ENCODE assay signal across 3 cellular contexts in the genomic region with DNA sequence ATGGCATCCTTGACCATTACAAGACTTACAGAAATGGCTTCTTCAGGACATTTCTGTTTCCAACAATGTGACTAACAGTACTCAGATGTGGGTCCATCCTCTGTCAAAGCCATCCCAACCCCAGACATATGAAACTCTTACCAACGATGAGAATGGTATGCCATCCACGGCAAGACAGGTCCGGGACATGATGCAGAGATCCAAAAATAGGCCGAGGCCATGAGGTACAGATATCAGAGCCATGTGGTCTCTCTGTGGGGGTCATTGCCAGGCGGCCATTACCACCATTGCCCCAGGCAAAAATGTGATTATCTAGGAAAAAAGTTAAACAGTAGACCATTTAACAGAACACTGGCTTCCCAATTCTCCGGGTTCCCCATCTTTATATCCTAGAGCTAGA.
TF ChIP-seq lines count a peak whose summit lies in the region.

No MANE protein-coding gene starts in this region.

TF ChIP-seq in SK-N-SH, 30 proteins besides CTCF, POLR2A, EP300 and RAD21:
- no peak for TF ChIP-seq SIN3A (IDR thresholded peaks at IDR 0.05; ENCODE audit: borderline replicate concordance, low read depth, low read length)
- TF ChIP-seq EZH2phosphoT487 (IDR thresholded peaks at IDR 0.05; ENCODE audit: borderline replicate concordance, low read depth), result no peak
- TF ChIP-seq RFX5 (IDR thresholded peaks at IDR 0.05; ENCODE audit: low read length), result no peak
- no peak for TF ChIP-seq TEAD4 (IDR thresholded peaks at IDR 0.05; ENCODE audit: borderline replicate concordance, insufficient read depth)

TF ChIP-seq in SK-N-SH treated with all-trans-retinoic acid at 6 μM for 48 hours, 23 proteins besides CTCF, POLR2A, EP300 and RAD21:
- no peak for TF ChIP-seq RARB (CRISPR knock-in tag; IDR thresholded peaks at IDR 0.05)
- no peak for TF ChIP-seq ARNTL (CRISPR knock-in tag; IDR thresholded peaks at IDR 0.05; ENCODE audit: borderline replicate concordance, low read depth)
- TF ChIP-seq, protein P1, sequence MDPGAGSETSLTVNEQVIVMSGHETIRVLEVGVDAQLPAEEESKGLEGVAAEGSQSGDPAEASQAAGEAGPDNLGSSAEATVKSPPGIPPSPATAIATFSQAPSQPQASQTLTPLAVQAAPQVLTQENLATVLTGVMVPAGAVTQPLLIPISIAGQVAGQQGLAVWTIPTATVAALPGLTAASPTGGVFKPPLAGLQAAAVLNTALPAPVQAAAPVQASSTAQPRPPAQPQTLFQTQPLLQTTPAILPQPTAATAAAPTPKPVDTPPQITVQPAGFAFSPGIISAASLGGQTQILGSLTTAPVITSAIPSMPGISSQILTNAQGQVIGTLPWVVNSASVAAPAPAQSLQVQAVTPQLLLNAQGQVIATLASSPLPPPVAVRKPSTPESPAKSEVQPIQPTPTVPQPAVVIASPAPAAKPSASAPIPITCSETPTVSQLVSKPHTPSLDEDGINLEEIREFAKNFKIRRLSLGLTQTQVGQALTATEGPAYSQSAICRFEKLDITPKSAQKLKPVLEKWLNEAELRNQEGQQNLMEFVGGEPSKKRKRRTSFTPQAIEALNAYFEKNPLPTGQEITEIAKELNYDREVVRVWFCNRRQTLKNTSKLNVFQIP (CRISPR knock-in tag; IDR thresholded peaks at IDR 0.05; ENCODE audit: borderline replicate concordance, low read depth), result no peak
- no peak for TF ChIP-seq TCF4 (CRISPR knock-in tag; IDR thresholded peaks at IDR 0.05; ENCODE audit: borderline replicate concordance)
- TF ChIP-seq ZNF565 (CRISPR knock-in tag; conservative IDR thresholded peaks at IDR 0.05; ENCODE audit: low read depth), result no peak
- no peak for TF ChIP-seq ZNF8 (CRISPR knock-in tag; IDR thresholded peaks at IDR 0.05)
- no peak for TF ChIP-seq ZFP3 (CRISPR knock-in tag; IDR thresholded peaks at IDR 0.05)
- TF ChIP-seq CSDC2 (CRISPR knock-in tag; IDR thresholded peaks at IDR 0.05), result no peak
- TF ChIP-seq ZFP30 (CRISPR knock-in tag; IDR thresholded peaks at IDR 0.05), result no peak
- TF ChIP-seq ZNF70 (CRISPR knock-in tag; IDR thresholded peaks at IDR 0.05), result no peak
- no peak for TF ChIP-seq SNAI2 (CRISPR knock-in tag; IDR thresholded peaks at IDR 0.05)

TF ChIP-seq in HepG2, 621 proteins besides CTCF, POLR2A, EP300 and RAD21:
- TF ChIP-seq ZNF546 (CRISPR knock-in tag; conservative IDR thresholded peaks at IDR 0.05), result no peak
- no peak for TF ChIP-seq RBAK (CRISPR knock-in tag; IDR thresholded peaks at IDR 0.05)
- TF ChIP-seq, protein P2, sequence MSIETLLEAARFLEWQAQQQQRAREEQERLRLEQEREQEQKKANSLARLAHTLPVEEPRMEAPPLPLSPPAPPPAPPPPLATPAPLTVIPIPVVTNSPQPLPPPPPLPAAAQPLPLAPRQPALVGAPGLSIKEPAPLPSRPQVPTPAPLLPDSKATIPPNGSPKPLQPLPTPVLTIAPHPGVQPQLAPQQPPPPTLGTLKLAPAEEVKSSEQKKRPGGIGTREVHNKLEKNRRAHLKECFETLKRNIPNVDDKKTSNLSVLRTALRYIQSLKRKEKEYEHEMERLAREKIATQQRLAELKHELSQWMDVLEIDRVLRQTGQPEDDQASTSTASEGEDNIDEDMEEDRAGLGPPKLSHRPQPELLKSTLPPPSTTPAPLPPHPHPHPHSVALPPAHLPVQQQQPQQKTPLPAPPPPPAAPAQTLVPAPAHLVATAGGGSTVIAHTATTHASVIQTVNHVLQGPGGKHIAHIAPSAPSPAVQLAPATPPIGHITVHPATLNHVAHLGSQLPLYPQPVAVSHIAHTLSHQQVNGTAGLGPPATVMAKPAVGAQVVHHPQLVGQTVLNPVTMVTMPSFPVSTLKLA (IDR thresholded peaks at IDR 0.05), result peak; percentile 86
- no peak for TF ChIP-seq ZNF709 (CRISPR knock-in tag; IDR thresholded peaks at IDR 0.05)
- TF ChIP-seq HOXD1 (CRISPR knock-in tag; IDR thresholded peaks at IDR 0.05), result no peak
- TF ChIP-seq, protein P3, sequence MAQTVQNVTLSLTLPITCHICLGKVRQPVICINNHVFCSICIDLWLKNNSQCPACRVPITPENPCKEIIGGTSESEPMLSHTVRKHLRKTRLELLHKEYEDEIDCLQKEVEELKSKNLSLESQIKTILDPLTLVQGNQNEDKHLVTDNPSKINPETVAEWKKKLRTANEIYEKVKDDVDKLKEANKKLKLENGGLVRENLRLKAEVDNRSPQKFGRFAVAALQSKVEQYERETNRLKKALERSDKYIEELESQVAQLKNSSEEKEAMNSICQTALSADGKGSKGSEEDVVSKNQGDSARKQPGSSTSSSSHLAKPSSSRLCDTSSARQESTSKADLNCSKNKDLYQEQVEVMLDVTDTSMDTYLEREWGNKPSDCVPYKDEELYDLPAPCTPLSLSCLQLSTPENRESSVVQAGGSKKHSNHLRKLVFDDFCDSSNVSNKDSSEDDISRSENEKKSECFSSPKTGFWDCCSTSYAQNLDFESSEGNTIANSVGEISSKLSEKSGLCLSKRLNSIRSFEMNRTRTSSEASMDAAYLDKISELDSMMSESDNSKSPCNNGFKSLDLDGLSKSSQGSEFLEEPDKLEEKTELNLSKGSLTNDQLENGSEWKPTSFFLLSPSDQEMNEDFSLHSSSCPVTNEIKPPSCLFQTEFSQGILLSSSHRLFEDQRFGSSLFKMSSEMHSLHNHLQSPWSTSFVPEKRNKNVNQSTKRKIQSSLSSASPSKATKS (CRISPR knock-in tag; IDR thresholded peaks at IDR 0.05), result no peak
TF ChIP-seq in HepG2: peak in this region for 1.
